ENCODE assay signal across 17 cellular contexts in the genomic region with DNA sequence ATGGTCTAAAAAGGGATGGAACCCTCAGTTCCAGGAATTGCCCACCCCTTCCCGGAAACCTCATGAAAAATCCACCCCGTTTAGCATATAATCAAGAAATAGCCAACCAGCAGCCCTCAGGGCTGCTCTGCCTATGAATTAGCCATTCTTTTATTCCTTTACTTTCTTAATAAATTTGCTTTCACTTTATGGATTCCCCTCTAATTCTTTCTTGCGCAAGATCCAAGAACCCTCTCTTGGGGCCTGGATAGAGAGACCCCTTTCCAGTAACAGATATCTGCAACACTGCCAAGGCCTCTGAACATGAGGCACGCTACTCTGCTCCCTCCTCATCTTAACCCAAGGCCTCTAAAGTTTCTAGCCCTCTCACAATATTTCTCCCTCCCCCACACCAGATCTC. TPM values are rescaled to one million over a fixed set of nuclear protein-coding genes. Genes with fewer than 3 reads are reported as not detected.
DNase-seq lines count a peak whose midpoint lies in the region; TF ChIP-seq lines count a peak whose summit lies in the region.
"Had no signal": no experiment of that assay in that cellular context is flagged by ENCODE, and none has a peak within 500 bp of the region (broad histone marks: within the 10 kb centered on the region; RNA-seq: fewer than 3 reads in every experiment).

No MANE protein-coding gene starts in this region.

- peaks cover 0 to 3% (median 0%) of the 10 kb centered on the region in 5 experiments for H3K9me3 Mint-ChIP-seq in brain
- no peaks in the 10 kb centered on the region for H3K9me3 Mint-ChIP-seq in mesothelial cell of epicardium
- H3K9me3 Mint-ChIP-seq in type B pancreatic cell = peaks cover 4% of the 10 kb centered on the region
- H3K9me3 Mint-ChIP-seq: CD14-positive monocyte had no signal

- H3K27ac Mint-ChIP-seq in brain (peak overlapping the region in 3 of 5 experiments; percentile 15 to 24 (median 21)), mesothelial cell of epicardium (peak overlapping the region; percentile 74), type B pancreatic cell (peak overlapping the region; percentile 14)
- H3K27ac Mint-ChIP-seq: CD14-positive monocyte had no signal

- H3K36me3 Mint-ChIP-seq in brain (no peaks in the 10 kb centered on the region), mesothelial cell of epicardium (peaks cover 4% of the 10 kb centered on the region), type B pancreatic cell (no peaks in the 10 kb centered on the region)
- H3K36me3 Mint-ChIP-seq: CD14-positive monocyte had no signal

- DNase-seq in OCI-M1 (lab: John Stamatoyannopoulos, UW) = peak; percentile 34
- DNase-seq in mesothelial cell of epicardium (ENCODE audit: low spot score in 2 of 2, unreplicated experiment in 2 of 2) = no peak
- no peak for DNase-seq in type B pancreatic cell (ENCODE audit: extremely low spot score, unreplicated experiment)
- DNase-seq in effector CD8-positive, alpha-beta T cell (lab: John Stamatoyannopoulos, UW) = no peak
- no peak for DNase-seq in DMS114 treated with DMSO at 0.1 percent for 48 hours (lab: John Stamatoyannopoulos, UW; ENCODE audit: unreplicated experiment)
- DNase-seq in COLO668 (lab: John Stamatoyannopoulos, UW; ENCODE audit: unreplicated experiment) = no peak
- DNase-seq: ACHN, COR-L47, NCI-H1105 treated with DMSO at 0.1 percent for 48 hours, NCI-H187 treated with DMSO at 0.1 percent for 48 hours, NCI-H2227 treated with DMSO at 0.1 percent for 48 hours, NCI-H510A treated with DMSO at 0.1 percent for 48 hours, NCI-H774, RPMI8226, SIG-M5 had no signal

- H3K4me3 Mint-ChIP-seq in brain = no peak overlapping the region
- H3K4me3 Mint-ChIP-seq in mesothelial cell of epicardium = no peak overlapping the region
- no peak overlapping the region for H3K4me3 Mint-ChIP-seq in type B pancreatic cell
- H3K4me3 Mint-ChIP-seq: CD14-positive monocyte had no signal

- H3K27me3 Mint-ChIP-seq in brain = no peaks in the 10 kb centered on the region
- H3K27me3 Mint-ChIP-seq in mesothelial cell of epicardium (ENCODE audit: low read depth) = peaks cover 10% of the 10 kb centered on the region
- H3K27me3 Mint-ChIP-seq in type B pancreatic cell = no peaks in the 10 kb centered on the region

- H3K4me1 Mint-ChIP-seq in brain (peaks cover 57% of the 10 kb centered on the region), mesothelial cell of epicardium (peaks cover 55% of the 10 kb centered on the region), type B pancreatic cell (ENCODE audit: unreplicated experiment) (peaks cover 30% of the 10 kb centered on the region)

- TF ChIP-seq CTCF in brain (conservative IDR thresholded peaks at IDR 0.05) (no peak), mesothelial cell of epicardium (IDR thresholded peaks at IDR 0.05; ENCODE audit: unreplicated experiment) (no peak), type B pancreatic cell (conservative IDR thresholded peaks at IDR 0.05) (no peak)

RNA-seq across cellular contexts. Expression of a gene that starts 58.9 kb away (rescaled TPM):
- polyA plus RNA-seq in brain (ENCODE audit: insufficient read depth, low read depth, low replicate concordance) = 5.8 TPM
- total RNA-seq in mesothelial cell of epicardium (26.1 to 32.8 TPM (median 29.1 TPM) in 3 replicates), type B pancreatic cell (ENCODE audit: low replicate concordance) (18.1 and 24.2 TPM in 2 replicates)

Comparison
In these comparisons a context has a peak if more than half of its experiments do, and no peak if none do; other contexts are left out.
1. H3K27ac Mint-ChIP-seq: peak in every context shown above with its lines; median percentile 74 in mesothelial cell of epicardium; 21 in brain; 14 in type B pancreatic cell.